In genomic region chr6:15874821-15875220, GRCh38 we compare ENCODE assay signal across 24 cellular contexts.
DNase-seq lines count a peak whose midpoint lies in the region; FAIRE-seq and TF ChIP-seq lines count a peak whose summit lies in the region.
"Had no signal": no experiment of that assay in that cellular context is flagged by ENCODE, and none has a peak within 500 bp of the region (broad histone marks: within the 10 kb centered on the region; RNA-seq: fewer than 3 reads in every experiment).

No MANE protein-coding gene starts in this region.

- TF ChIP-seq POLR2A in H54 (IDR thresholded peaks at IDR 0.05; ENCODE audit: low read depth, low read length), result no peak

- no peak overlapping the region for H3K4me3 ChIP-seq in cardiac fibroblast (replicated peaks in 1 of 2; ENCODE audit: low read depth in 2 of 2, low read length in 2 of 2)
- H3K4me3 ChIP-seq: body of pancreas, esophagus muscularis mucosa, prostate gland, tibial nerve had no signal

- TF ChIP-seq CTCF in cardiac fibroblast (IDR thresholded peaks at IDR 0.05; ENCODE audit: low read depth, low read length), result no peak

- DNase-seq in EL, result peak; percentile 83
- peak; percentile 44 for DNase-seq in M059J (ENCODE audit: low read depth)
- DNase-seq in cardiac fibroblast (ENCODE audit: low read depth in 2 of 2), result peak; percentile 12 to 39
- DNase-seq in iris pigment epithelial cell (ENCODE audit: low read depth), result peak; percentile 64
- no peak for DNase-seq in LoVo (ENCODE audit: low spot score)
- DNase-seq in NCI-H1436 (lab: John Stamatoyannopoulos, UW), result no peak
- DNase-seq in H54 (ENCODE audit: insufficient read length, low spot score), result no peak
- DNase-seq in activated CD8-positive, alpha-beta memory T cell treated with anti-CD3 and anti-CD28 coated beads for 24 hours, result no peak
- DNase-seq: activated CD4-positive, alpha-beta T cell treated with anti-CD3 and anti-CD28 coated beads, Interleukin-2, amount 50 U/mL, for 1 hour; activated CD8-positive, alpha-beta memory T cell treated with anti-CD3 and anti-CD28 coated beads, Interleukin-2, amount 50 U/mL, for 48 hours; activated effector memory CD4-positive, alpha-beta T cell treated with Interleukin-2 at 50 U/mL for 16 hours; activated naive CD8-positive, alpha-beta T cell treated with anti-CD3 and anti-CD28 coated beads, Interleukin-2, amount 10 ng/mL, durations not matched to agents 7 days and 5 days; body of pancreas; CD4-positive, CD25-positive, alpha-beta regulatory T cell; effector memory CD8-positive, alpha-beta T cell; head of caudate nucleus; left cardiac atrium; NCI-H187; NCI-H69; RPMI8226 had no signal

- no peak for FAIRE-seq in H54 (lab: Jason Lieb, UNC)
- FAIRE-seq: colon had no signal

Comparison
In these comparisons a context has a peak if more than half of its experiments do, and no peak if none do; other contexts are left out.
1. DNase-seq: peak in EL (single experiment), M059J (single experiment), cardiac fibroblast (2 of 2) and iris pigment epithelial cell (single experiment); none in LoVo (single experiment), NCI-H1436 (single experiment), H54 (single experiment) and activated CD8-positive, alpha-beta memory T cell treated with anti-CD3 and anti-CD28 coated beads for 24 hours (single experiment).